15 cellular contexts compared by ENCODE assay signal in the genomic region with DNA sequence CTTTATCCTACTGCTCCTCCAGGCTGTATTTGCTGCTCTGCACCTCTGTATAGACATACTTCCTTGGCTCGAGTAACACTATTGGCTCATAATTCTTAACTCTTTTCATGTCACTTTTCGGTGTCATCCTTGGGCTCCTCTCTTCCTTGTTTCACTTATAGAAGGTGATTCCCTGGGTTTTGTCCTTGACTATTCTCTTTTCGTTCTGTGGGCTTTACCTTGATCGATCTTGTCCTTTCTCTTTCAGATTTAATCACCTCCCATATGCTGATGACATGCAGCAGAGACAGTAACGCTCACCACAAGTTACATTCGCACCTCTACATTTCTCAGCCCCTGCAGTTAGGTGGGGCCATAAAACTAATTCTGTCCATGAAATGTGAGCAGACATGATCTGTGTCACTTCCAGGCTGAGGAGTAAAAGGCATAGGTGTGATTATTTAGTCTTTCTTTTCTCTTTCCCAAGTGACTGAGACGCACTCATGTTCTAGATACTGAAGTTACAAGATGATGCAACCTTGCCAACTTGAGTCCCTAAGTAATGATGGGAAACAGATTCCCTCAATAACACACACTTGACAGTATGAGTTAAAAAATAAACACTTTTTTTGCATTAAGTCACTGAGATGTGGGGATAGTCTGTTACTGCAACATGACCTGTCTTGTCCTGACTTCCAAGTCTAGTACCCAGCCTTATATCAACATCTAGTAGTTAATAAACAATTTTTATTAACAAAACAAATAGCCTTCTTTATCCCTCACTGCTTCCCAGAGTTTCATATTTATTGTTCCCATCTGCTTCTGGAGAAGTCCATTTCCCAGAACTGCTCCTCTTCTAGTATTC. TPM values are rescaled to one million over a fixed set of nuclear protein-coding genes. Genes with fewer than 3 reads are reported as not detected.
A peak's percentile ranks its signal among the peaks of the same experiment; 100 is the strongest.
DNase-seq lines count a peak whose midpoint lies in the region; ATAC-seq and TF ChIP-seq lines count a peak whose summit lies in the region.
"Had no signal": no experiment of that assay in that cellular context is flagged by ENCODE, and none has a peak within 500 bp of the region (broad histone marks: within the 10 kb centered on the region; RNA-seq: fewer than 3 reads in every experiment).

No MANE protein-coding gene starts in this region.

- H3K27me3 ChIP-seq in A673 (replicated peaks; ENCODE audit: insufficient read depth, low read depth, low read length, poor library complexity): no peaks in the 10 kb centered on the region
- H3K27me3 ChIP-seq: brain microvascular endothelial cell, Peyer's patch had no signal

- no peak for DNase-seq in effector memory CD8-positive, alpha-beta T cell
- DNase-seq in NCI-H1694 treated with DMSO at 0.1 percent for 48 hours (lab: John Stamatoyannopoulos, UW) (no peak), NCI-H510A (lab: John Stamatoyannopoulos, UW) (no peak), A673 (ENCODE audit: low spot score) (no peak)
- DNase-seq: activated T-cell treated with anti-CD3 and anti-CD28 coated beads, Interleukin-2, amount 50 U/mL, for 48 hours; brain microvascular endothelial cell; immature natural killer cell; KBM-7; naive thymus-derived CD8-positive, alpha-beta T cell; NCI-H2171; Peyer's patch had no signal

- no peaks in the 10 kb centered on the region for H3K9me3 Mint-ChIP-seq in effector memory CD8-positive, alpha-beta T cell
- H3K9me3 Mint-ChIP-seq: naive thymus-derived CD8-positive, alpha-beta T cell had no signal

- no peaks in the 10 kb centered on the region for H3K36me3 Mint-ChIP-seq in effector memory CD8-positive, alpha-beta T cell (ENCODE audit: insufficient read depth)
- H3K36me3 Mint-ChIP-seq: immature natural killer cell; naive thymus-derived CD8-positive, alpha-beta T cell had no signal

- H3K27ac Mint-ChIP-seq in effector memory CD8-positive, alpha-beta T cell: no peak overlapping the region
- H3K27ac Mint-ChIP-seq: immature natural killer cell; naive thymus-derived CD8-positive, alpha-beta T cell had no signal

- no peaks in the 10 kb centered on the region for H3K4me1 Mint-ChIP-seq in effector memory CD8-positive, alpha-beta T cell (ENCODE audit: low read depth in 2 of 2)

- H3K27me3 Mint-ChIP-seq in effector memory CD8-positive, alpha-beta T cell: no peaks in the 10 kb centered on the region

- TF ChIP-seq CTCF in A673 (conservative IDR thresholded peaks at IDR 0.05; ENCODE audit: low read depth, low read length): no peak

- no peaks in the 10 kb centered on the region for H3K4me1 ChIP-seq in A673 (ENCODE audit: insufficient read depth, low read length, poor library complexity, severe bottlenecking)
- H3K4me1 ChIP-seq: Peyer's patch had no signal

- CTCF ChIA-PET in A673 (lab: Charles Lee): no interaction called here

- intact Hi-C loops in A673 (cut with micrococcal nuclease; ENCODE audit: unreplicated experiment): no loop called here

- POLR2A ChIA-PET in A673 (lab: Charles Lee; ENCODE audit: low non-redundant PET): no interaction called here

- no peak overlapping the region for H3K4me3 Mint-ChIP-seq in effector memory CD8-positive, alpha-beta T cell
- H3K4me3 Mint-ChIP-seq: immature natural killer cell; naive thymus-derived CD8-positive, alpha-beta T cell had no signal

- peak; percentile 83 for ATAC-seq in GM18858 (IDR thresholded peaks at IDR 0.05; ENCODE audit: unreplicated experiment)
- peak; percentile 45 for ATAC-seq in GM21367 (IDR thresholded peaks at IDR 0.05; ENCODE audit: unreplicated experiment)
- peak; percentile 46 for ATAC-seq in HG03060 (IDR thresholded peaks at IDR 0.05; ENCODE audit: low read depth, unreplicated experiment)
- ATAC-seq in effector memory CD8-positive, alpha-beta T cell (replicated peaks): peak; percentile 44
- ATAC-seq: naive thymus-derived CD8-positive, alpha-beta T cell had no signal

- no peak overlapping the region for H3K4me3 ChIP-seq in A673 (ENCODE audit: low read depth, low read length, poor library complexity, severe bottlenecking)
- H3K4me3 ChIP-seq: Peyer's patch, smooth muscle cell had no signal

- H3K9me3 ChIP-seq in A673 (ENCODE audit: low read depth, low read length, poor library complexity, severe bottlenecking): no peaks in the 10 kb centered on the region
- H3K9me3 ChIP-seq: Peyer's patch had no signal

- no peak overlapping the region for H3K27ac ChIP-seq in A673 (ENCODE audit: low read depth, low read length, poor library complexity, severe bottlenecking)
- H3K27ac ChIP-seq: brain microvascular endothelial cell, Peyer's patch had no signal

- no peaks in the 10 kb centered on the region for H3K36me3 ChIP-seq in A673 (ENCODE audit: insufficient read depth, low read length, poor library complexity, severe bottlenecking)
- H3K36me3 ChIP-seq: brain microvascular endothelial cell, Peyer's patch had no signal

- BruUV-seq in A673 (replicated peaks; lab: Mats Ljungman, UMichigan): no TSS peak

RNA-seq across cellular contexts. Expression of gene HAO2, which starts 49.9 kb away (rescaled TPM):
- total RNA-seq in A673 (2021): not detected in 2 replicates
- total RNA-seq: naive thymus-derived CD8-positive, alpha-beta T cell; smooth muscle cell had no signal
